8 cellular contexts compared by ENCODE assay signal in genomic region chr1:164660415-164661174, GRCh38.
DNase-seq lines count a peak whose midpoint lies in the region; ATAC-seq and TF ChIP-seq lines count a peak whose summit lies in the region.

No MANE protein-coding gene starts in this region.

- H3K36me3 ChIP-seq in muscle layer of duodenum (ENCODE audit: control insufficient read depth in 1 of 2, insufficient read depth in 2 of 2, low read length in 2 of 2) (no peaks in the 10 kb centered on the region), H7 (replicated peaks; ENCODE audit: control insufficient read depth, insufficient read depth, low read length) (no peaks in the 10 kb centered on the region)

- H3K27me3 ChIP-seq in muscle layer of duodenum (ENCODE audit: low read depth, low read length) (no peaks in the 10 kb centered on the region), H7 (ENCODE audit: control insufficient read depth, insufficient read depth, low read length) (no peaks in the 10 kb centered on the region), dorsolateral prefrontal cortex (no peaks in the 10 kb centered on the region)

- intact Hi-C loops in dorsolateral prefrontal cortex (cut with DNase I): no loop called here

- ATAC-seq in GM18861 (IDR thresholded peaks at IDR 0.05; ENCODE audit: unreplicated experiment): peak; percentile 82
- peak; percentile 69 for ATAC-seq in HG03442 (IDR thresholded peaks at IDR 0.05; ENCODE audit: unreplicated experiment)

- H3K27ac ChIP-seq in muscle layer of duodenum (ENCODE audit: low read length) (peak overlapping the region; percentile 2), dorsolateral prefrontal cortex (peak overlapping the region in 1 of 59 donors; percentile 1)

- peaks cover 12 to 14% of the 10 kb centered on the region in 2 donors for H3K4me1 ChIP-seq in muscle layer of duodenum (ENCODE audit: control insufficient read depth in 1 of 2, insufficient read depth in 2 of 2, low read length in 2 of 2)

- H3K4me3 ChIP-seq in muscle layer of duodenum (ENCODE audit: low read depth in 1 of 2, low read length in 2 of 2) (no peak overlapping the region), H7 (ENCODE audit: insufficient read depth, low read depth, low read length) (no peak overlapping the region), dorsolateral prefrontal cortex (no peak overlapping the region)

- no peaks in the 10 kb centered on the region for H3K9me3 ChIP-seq in muscle layer of duodenum (ENCODE audit: control insufficient read depth in 1 of 2, low read length in 2 of 2)

- peak; percentile 1 to 9 for DNase-seq in AML-193 (lab: John Stamatoyannopoulos, UW)
- DNase-seq in UCSD-AML1 (lab: John Stamatoyannopoulos, UW; ENCODE audit: unreplicated experiment): peak; percentile 17
- no peak for DNase-seq in GM10266 (ENCODE audit: extremely low spot score)
- DNase-seq in H7: no peak
- DNase-seq in dorsolateral prefrontal cortex: no peak

- no peak for TF ChIP-seq CTCF in GM10266 (IDR thresholded peaks at IDR 0.05; ENCODE audit: control insufficient read depth, insufficient read depth, low read depth, missing control alignments)
- TF ChIP-seq CTCF in dorsolateral prefrontal cortex (IDR thresholded peaks at IDR 0.05 in 54 of 56, conservative IDR thresholded peaks at IDR 0.05 in 2 of 56; ENCODE audit: low read depth in 1 of 56, partially characterized antibody in 56 of 56): no peak

Comparison
In these comparisons a context has a peak if more than half of its experiments do, and no peak if none do; other contexts are left out.
1. DNase-seq: peak in AML-193 (2 of 2) and UCSD-AML1 (single experiment); none in GM10266 (single experiment), H7 (single experiment) and dorsolateral prefrontal cortex (0 of 10).